In genomic region chr13:110001622-110002275, GRCh38 we compare ENCODE assay signal across 23 cellular contexts.
DNase-seq lines count a peak whose midpoint lies in the region; ATAC-seq, FAIRE-seq and TF ChIP-seq lines count a peak whose summit lies in the region.
"Had no signal": no experiment of that assay in that cellular context is flagged by ENCODE, and none has a peak within 500 bp of the region (broad histone marks: within the 10 kb centered on the region; RNA-seq: fewer than 3 reads in every experiment).

No MANE protein-coding gene starts in this region.

- peak overlapping the region; percentile 86 for H3K27ac Mint-ChIP-seq in MCF 10A (ENCODE audit: low read depth, unreplicated experiment)
- H3K27ac Mint-ChIP-seq in activated T-helper 1 cell treated with anti-CD3 and anti-CD28 coated beads, Interleukin-12 subunit alpha, Interleukin-12 subunit beta, Interleukin-2, Interleukin-4 antibody, amounts not matched to agents 30 ng/mL and 10 ng/mL and 1 ng/mL, durations not matched to agents 14 hours and 24 hours and 36 hours, result no peak overlapping the region
- H3K27ac Mint-ChIP-seq: activated naive CD4-positive, alpha-beta T cell treated with anti-CD3 and anti-CD28 coated beads, Interleukin-2, amount 10 ng/mL, durations not matched to agents 7 days and 5 days; CD4-positive, alpha-beta memory T cell had no signal

- TF ChIP-seq POLR2A in breast epithelium (IDR thresholded peaks at IDR 0.05), result no peak
- TF ChIP-seq POLR2A in GM12891 (IDR thresholded peaks at IDR 0.05; ENCODE audit: low read depth, low read length), result no peak

- H3K36me3 Mint-ChIP-seq in MCF 10A (ENCODE audit: insufficient read depth, unreplicated experiment), result no peaks in the 10 kb centered on the region
- H3K36me3 Mint-ChIP-seq in activated T-helper 1 cell treated with anti-CD3 and anti-CD28 coated beads, Interleukin-12 subunit alpha, Interleukin-12 subunit beta, Interleukin-2, Interleukin-4 antibody, amounts not matched to agents 30 ng/mL and 10 ng/mL and 1 ng/mL, durations not matched to agents 14 hours and 24 hours and 36 hours (ENCODE audit: low read depth), result no peaks in the 10 kb centered on the region
- H3K36me3 Mint-ChIP-seq: activated naive CD4-positive, alpha-beta T cell treated with anti-CD3 and anti-CD28 coated beads, Interleukin-2, amount 10 ng/mL, durations not matched to agents 7 days and 5 days; CD4-positive, alpha-beta memory T cell had no signal

- H3K4me1 Mint-ChIP-seq in MCF 10A (ENCODE audit: insufficient read depth, unreplicated experiment), result peaks cover 55% of the 10 kb centered on the region
- no peaks in the 10 kb centered on the region for H3K4me1 Mint-ChIP-seq in activated T-helper 1 cell treated with anti-CD3 and anti-CD28 coated beads, Interleukin-12 subunit alpha, Interleukin-12 subunit beta, Interleukin-2, Interleukin-4 antibody, amounts not matched to agents 30 ng/mL and 10 ng/mL and 1 ng/mL, durations not matched to agents 14 hours and 24 hours and 36 hours (ENCODE audit: low read depth)
- H3K4me1 Mint-ChIP-seq: activated naive CD4-positive, alpha-beta T cell treated with anti-CD3 and anti-CD28 coated beads, Interleukin-2, amount 10 ng/mL, durations not matched to agents 7 days and 5 days; CD4-positive, alpha-beta memory T cell had no signal

- intact Hi-C loops in MCF 10A (cut with micrococcal nuclease), result no loop called here
- intact Hi-C loops in breast epithelium (cut with DNase I; ENCODE audit: low total_unique reads), result no loop called here
- intact Hi-C loops in activated T-helper 1 cell treated with anti-CD3 and anti-CD28 coated beads, Interleukin-12 subunit alpha, Interleukin-12 subunit beta, Interleukin-2, Interleukin-4 antibody, amounts not matched to agents 30 ng/mL and 10 ng/mL and 1 ng/mL, durations not matched to agents 14 hours and 24 hours and 36 hours (cut with micrococcal nuclease), result no loop called here

- CTCF ChIA-PET in MCF 10A (lab: Yijun Ruan, JAX), result interaction anchor here (0.6 to 1.0 kb wide), 3 partner anchors 14 to 1042 kb away, joined by 3 to 4 read pairs (median 4); no protein-coding TSS in a partner anchor

- no peak for TF ChIP-seq CTCF in MCF 10A (IDR thresholded peaks at IDR 0.05; ENCODE audit: unreplicated experiment)
- no peak for TF ChIP-seq CTCF in breast epithelium (IDR thresholded peaks at IDR 0.05)
- no peak for TF ChIP-seq CTCF in fibroblast of pulmonary artery (IDR thresholded peaks at IDR 0.05; ENCODE audit: low read length, missing control alignments)

- no peak overlapping the region for H3K4me3 Mint-ChIP-seq in MCF 10A (ENCODE audit: unreplicated experiment)
- H3K4me3 Mint-ChIP-seq in activated T-helper 1 cell treated with anti-CD3 and anti-CD28 coated beads, Interleukin-12 subunit alpha, Interleukin-12 subunit beta, Interleukin-2, Interleukin-4 antibody, amounts not matched to agents 30 ng/mL and 10 ng/mL and 1 ng/mL, durations not matched to agents 14 hours and 24 hours and 36 hours, result no peak overlapping the region
- H3K4me3 Mint-ChIP-seq: activated naive CD4-positive, alpha-beta T cell treated with anti-CD3 and anti-CD28 coated beads, Interleukin-2, amount 10 ng/mL, durations not matched to agents 7 days and 5 days; CD4-positive, alpha-beta memory T cell had no signal

- DNase-seq in MCF 10A (ENCODE audit: unreplicated experiment) (peak; percentile 40), breast epithelium (ENCODE audit: low spot score in 2 of 2) (no peak), amniotic stem cell (lab: John Stamatoyannopoulos, UW) (peak; percentile 14), fibroblast of pulmonary artery (ENCODE audit: low read depth) (peak; percentile 63), GM12891 (ENCODE audit: insufficient read length, low spot score) (no peak)
- no peak for DNase-seq in activated T-helper 1 cell treated with anti-CD3 and anti-CD28 coated beads, Interleukin-12 subunit alpha, Interleukin-12 subunit beta, Interleukin-2, Interleukin-4 antibody, amounts not matched to agents 30 ng/mL and 10 ng/mL and 1 ng/mL, durations not matched to agents 14 hours and 24 hours and 36 hours (ENCODE audit: low spot score)
- DNase-seq: activated CD4-positive, alpha-beta T cell treated with anti-CD3 and anti-CD28 coated beads, Interleukin-2, amount 50 U/mL, for 4 hours; activated naive CD4-positive, alpha-beta T cell treated with anti-CD3 and anti-CD28 coated beads, Interleukin-2, amount 10 ng/mL, durations not matched to agents 7 days and 5 days; activated T-cell treated with anti-CD3 and anti-CD28 coated beads for 4 hours; CD4-positive, alpha-beta memory T cell; effector CD4-positive, alpha-beta T cell; left colon; NCI-H1105 treated with DMSO at 0.1 percent for 48 hours; NCI-H748 treated with DMSO at 0.1 percent for 48 hours; stimulated activated naive CD8-positive, alpha-beta T cell treated with anti-CD3 and anti-CD28 coated beads, Interleukin-15, Interleukin-2, amounts not matched to agents 100 U/mL and 50 U/mL, for 24 hours; transverse colon had no signal

- H3K27ac ChIP-seq in breast epithelium, result no peak overlapping the region
- H3K27ac ChIP-seq: 22Rv1, cardiac muscle cell, KMS-11, neutrophil, transverse colon had no signal

- ATAC-seq in GM21515 (IDR thresholded peaks at IDR 0.05; ENCODE audit: unreplicated experiment), result no peak
- no peak for ATAC-seq in HG02938 (IDR thresholded peaks at IDR 0.05; ENCODE audit: unreplicated experiment)
- ATAC-seq: GM12878; left colon; stimulated activated naive CD8-positive, alpha-beta T cell treated with anti-CD3 and anti-CD28 coated beads, Interleukin-15, Interleukin-2, amounts not matched to agents 100 U/mL and 50 U/mL, for 24 hours had no signal

- H3K4me3 ChIP-seq in breast epithelium, result no peak overlapping the region
- H3K4me3 ChIP-seq in fibroblast of pulmonary artery (replicated peaks; ENCODE audit: low read depth, low read length), result no peak overlapping the region
- H3K4me3 ChIP-seq: cardiac muscle cell, GM12878, transverse colon had no signal

- H3K27me3 Mint-ChIP-seq in MCF 10A (ENCODE audit: insufficient read depth, unreplicated experiment), result no peaks in the 10 kb centered on the region
- H3K27me3 Mint-ChIP-seq in activated T-helper 1 cell treated with anti-CD3 and anti-CD28 coated beads, Interleukin-12 subunit alpha, Interleukin-12 subunit beta, Interleukin-2, Interleukin-4 antibody, amounts not matched to agents 30 ng/mL and 10 ng/mL and 1 ng/mL, durations not matched to agents 14 hours and 24 hours and 36 hours (ENCODE audit: insufficient read depth), result no peaks in the 10 kb centered on the region
- H3K27me3 Mint-ChIP-seq: activated naive CD4-positive, alpha-beta T cell treated with anti-CD3 and anti-CD28 coated beads, Interleukin-2, amount 10 ng/mL, durations not matched to agents 7 days and 5 days had no signal

- no peaks in the 10 kb centered on the region for H3K27me3 ChIP-seq in breast epithelium
- H3K27me3 ChIP-seq: cardiac muscle cell, neutrophil, transverse colon had no signal

- POLR2A ChIA-PET in MCF 10A (lab: Yijun Ruan, JAX), result interaction anchor here (0.5 to 3.1 kb wide), 4 partner anchors 9 to 212 kb away, joined by 3 to 10 read pairs (median 4); no protein-coding TSS in a partner anchor

- no peaks in the 10 kb centered on the region for H3K36me3 ChIP-seq in breast epithelium
- H3K36me3 ChIP-seq: cardiac muscle cell, neutrophil, transverse colon had no signal

- FAIRE-seq in GM12891 (lab: Jason Lieb, UNC), result no peak
- FAIRE-seq: GM12878 had no signal

- H3K4me1 ChIP-seq in breast epithelium, result no peaks in the 10 kb centered on the region
- H3K4me1 ChIP-seq: transverse colon had no signal

- no peaks in the 10 kb centered on the region for H3K9me3 Mint-ChIP-seq in MCF 10A (ENCODE audit: unreplicated experiment)
- H3K9me3 Mint-ChIP-seq in activated T-helper 1 cell treated with anti-CD3 and anti-CD28 coated beads, Interleukin-12 subunit alpha, Interleukin-12 subunit beta, Interleukin-2, Interleukin-4 antibody, amounts not matched to agents 30 ng/mL and 10 ng/mL and 1 ng/mL, durations not matched to agents 14 hours and 24 hours and 36 hours, result no peaks in the 10 kb centered on the region
- H3K9me3 Mint-ChIP-seq: activated naive CD4-positive, alpha-beta T cell treated with anti-CD3 and anti-CD28 coated beads, Interleukin-2, amount 10 ng/mL, durations not matched to agents 7 days and 5 days had no signal

- no TSS peak for BruUV-seq in MCF 10A (replicated peaks; lab: Mats Ljungman, UMichigan)

- no peaks in the 10 kb centered on the region for H3K9me3 ChIP-seq in breast epithelium
- H3K9me3 ChIP-seq: neutrophil, transverse colon had no signal

TF ChIP-seq in GM12891, 5 proteins besides CTCF, POLR2A, EP300 and RAD21:
- TF ChIP-seq POU2F2 (IDR thresholded peaks at IDR 0.05; ENCODE audit: low read depth, low read length) (no peak), POLR2AphosphoS5 (IDR thresholded peaks at IDR 0.05; ENCODE audit: low read depth, low read length) (no peak), SPI1 (IDR thresholded peaks at IDR 0.05; ENCODE audit: low read depth, low read length) (no peak), PAX5 (IDR thresholded peaks at IDR 0.05; ENCODE audit: insufficient read depth, low read length, severe bottlenecking) (no peak), TAF1 (IDR thresholded peaks at IDR 0.05; ENCODE audit: low read depth, low read length) (no peak)

Comparison
In these comparisons a context has a peak if more than half of its experiments do, and no peak if none do; other contexts are left out.
1. DNase-seq: peak in MCF 10A (single experiment), amniotic stem cell (single experiment) and fibroblast of pulmonary artery (single experiment); none in breast epithelium (0 of 2), GM12891 (single experiment) and activated T-helper 1 cell treated with anti-CD3 and anti-CD28 coated beads, Interleukin-12 subunit alpha, Interleukin-12 subunit beta, Interleukin-2, Interleukin-4 antibody, amounts not matched to agents 30 ng/mL and 10 ng/mL and 1 ng/mL, durations not matched to agents 14 hours and 24 hours and 36 hours (single experiment).